ENCODE assay signal across 17 cellular contexts in the genomic region with DNA sequence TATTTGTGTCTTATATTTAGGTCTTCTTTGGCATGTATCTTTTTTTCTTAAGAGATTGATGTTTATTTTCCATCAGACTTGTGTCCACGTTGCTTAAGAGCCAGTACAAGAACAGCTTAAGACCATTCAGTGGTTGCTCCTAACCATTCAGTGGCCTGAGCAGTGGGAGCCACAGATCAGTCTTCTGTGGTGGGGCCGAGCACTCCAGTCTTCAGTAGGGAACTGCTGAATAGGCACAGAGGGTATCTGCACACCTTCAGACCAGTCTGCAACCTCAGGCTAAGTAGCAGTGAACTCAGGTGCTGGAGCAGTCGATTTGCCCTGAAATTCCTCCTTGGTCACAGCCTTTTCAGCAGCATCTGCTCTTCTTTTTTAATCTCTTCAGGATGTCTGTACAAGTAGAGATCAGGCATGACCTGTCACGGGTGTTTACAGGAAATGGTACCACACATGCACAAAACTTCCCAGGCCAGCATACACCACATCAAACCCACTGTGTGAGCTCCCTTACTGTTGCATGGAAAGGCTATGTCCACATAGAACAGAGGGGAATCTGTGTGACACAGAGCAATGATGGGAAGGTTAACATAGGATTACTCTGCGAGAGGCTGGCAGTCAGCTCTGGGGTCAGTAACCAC. TPM values are rescaled to one million over a fixed set of nuclear protein-coding genes. Genes with fewer than 3 reads are reported as not detected.
A peak's percentile ranks its signal among the peaks of the same experiment; 100 is the strongest.
DNase-seq lines count a peak whose midpoint lies in the region; ATAC-seq and TF ChIP-seq lines count a peak whose summit lies in the region.
"Had no signal": no experiment of that assay in that cellular context is flagged by ENCODE, and none has a peak within 500 bp of the region (broad histone marks: within the 10 kb centered on the region; RNA-seq: fewer than 3 reads in every experiment).

No MANE protein-coding gene starts in this region.

- CTCF ChIA-PET in CD8-positive, alpha-beta memory T cell (lab: Charles Lee): no interaction called here
- CTCF ChIA-PET in MCF 10A (lab: Yijun Ruan, JAX): no interaction called here

- peak overlapping the region; percentile 23 to 90 (median 88) for H3K27ac Mint-ChIP-seq in CD8-positive, alpha-beta memory T cell
- peak overlapping the region; percentile 50 for H3K27ac Mint-ChIP-seq in T-helper 2 cell treated with Interferon-gamma antibody and Interleukin-4, amounts not matched to agents 5 μg/mL and 100 μg/mL, for 36 hours
- H3K27ac Mint-ChIP-seq in activated T-helper 2 cell treated with anti-CD3 and anti-CD28 coated beads, Interferon-gamma antibody, Interleukin-2, Interleukin-4, amounts not matched to agents 10 μg/mL and 5 μg/mL and 100 μg/mL, durations not matched to agents 14 hours and 24 hours and 36 hours: peak overlapping the region; percentile 4
- H3K27ac Mint-ChIP-seq in naive thymus-derived CD8-positive, alpha-beta T cell: peak overlapping the region; percentile 72 to 94 (median 88)
- H3K27ac Mint-ChIP-seq in MCF 10A (ENCODE audit: low read depth, unreplicated experiment): no peak overlapping the region

- no peaks in the 10 kb centered on the region for H3K36me3 ChIP-seq in CD8-positive, alpha-beta memory T cell (ENCODE audit: insufficient read depth, low read length)
- H3K36me3 ChIP-seq: BE2C, gastrocnemius medialis, upper lobe of left lung, WERI-Rb-1 had no signal

- peak; percentile 93 to 98 for ATAC-seq in naive thymus-derived CD8-positive, alpha-beta T cell
- ATAC-seq in GM19452 (IDR thresholded peaks at IDR 0.05; ENCODE audit: unreplicated experiment): no peak
- no peak for ATAC-seq in foreskin keratinocyte
- ATAC-seq: gastrocnemius medialis, SK-N-SH treated with all-trans-retinoic acid at 6 μM for 48 hours had no signal

- intact Hi-C loops in activated T-helper 2 cell treated with anti-CD3 and anti-CD28 coated beads, Interferon-gamma antibody, Interleukin-2, Interleukin-4, amounts not matched to agents 10 μg/mL and 5 μg/mL and 100 μg/mL, durations not matched to agents 14 hours and 24 hours and 36 hours (cut with micrococcal nuclease): no loop called here
- intact Hi-C loops in MCF 10A (cut with micrococcal nuclease): no loop called here

- H3K27me3 Mint-ChIP-seq in CD8-positive, alpha-beta memory T cell: no peaks in the 10 kb centered on the region
- H3K27me3 Mint-ChIP-seq in T-helper 2 cell treated with Interferon-gamma antibody and Interleukin-4, amounts not matched to agents 5 μg/mL and 100 μg/mL, for 36 hours (ENCODE audit: low read depth): no peaks in the 10 kb centered on the region
- H3K27me3 Mint-ChIP-seq in activated T-helper 2 cell treated with anti-CD3 and anti-CD28 coated beads, Interferon-gamma antibody, Interleukin-2, Interleukin-4, amounts not matched to agents 10 μg/mL and 5 μg/mL and 100 μg/mL, durations not matched to agents 14 hours and 24 hours and 36 hours (ENCODE audit: low read depth): no peaks in the 10 kb centered on the region
- H3K27me3 Mint-ChIP-seq in naive thymus-derived CD8-positive, alpha-beta T cell: no peaks in the 10 kb centered on the region
- no peaks in the 10 kb centered on the region for H3K27me3 Mint-ChIP-seq in MCF 10A (ENCODE audit: insufficient read depth, unreplicated experiment)

- peak in 3 of 5 donors; percentile 12 to 53 (median 51) for DNase-seq in CD8-positive, alpha-beta memory T cell
- peak; percentile 5 for DNase-seq in T-helper 2 cell treated with Interferon-gamma antibody and Interleukin-4, amounts not matched to agents 5 μg/mL and 100 μg/mL, for 36 hours (ENCODE audit: low spot score)
- no peak for DNase-seq in activated T-helper 2 cell treated with anti-CD3 and anti-CD28 coated beads, Interferon-gamma antibody, Interleukin-2, Interleukin-4, amounts not matched to agents 10 μg/mL and 5 μg/mL and 100 μg/mL, durations not matched to agents 14 hours and 24 hours and 36 hours (ENCODE audit: low spot score)
- peak in 9 of 10 donors; percentile 13 to 69 (median 32) for DNase-seq in naive thymus-derived CD8-positive, alpha-beta T cell
- DNase-seq in MCF 10A (ENCODE audit: unreplicated experiment) (no peak), foreskin keratinocyte (no peak), NOMO-1 (lab: John Stamatoyannopoulos, UW; ENCODE audit: unreplicated experiment in 2 of 2) (no peak)
- DNase-seq: BE2C, gastrocnemius medialis, mesenchymal stem cell, NCI-H1048, NCI-H345, upper lobe of left lung, WERI-Rb-1 had no signal

- no TSS peak for BruUV-seq in MCF 10A (replicated peaks; lab: Mats Ljungman, UMichigan)

- TF ChIP-seq CTCF in MCF 10A (IDR thresholded peaks at IDR 0.05; ENCODE audit: unreplicated experiment) (no peak), foreskin keratinocyte (conservative IDR thresholded peaks at IDR 0.05) (no peak)

- peaks cover 25 to 37% (median 36%) of the 10 kb centered on the region in 3 donors for H3K4me1 Mint-ChIP-seq in CD8-positive, alpha-beta memory T cell
- peaks cover 17% of the 10 kb centered on the region for H3K4me1 Mint-ChIP-seq in T-helper 2 cell treated with Interferon-gamma antibody and Interleukin-4, amounts not matched to agents 5 μg/mL and 100 μg/mL, for 36 hours (ENCODE audit: low read depth)
- H3K4me1 Mint-ChIP-seq in activated T-helper 2 cell treated with anti-CD3 and anti-CD28 coated beads, Interferon-gamma antibody, Interleukin-2, Interleukin-4, amounts not matched to agents 10 μg/mL and 5 μg/mL and 100 μg/mL, durations not matched to agents 14 hours and 24 hours and 36 hours (ENCODE audit: low read depth): peaks cover 25% of the 10 kb centered on the region
- peaks cover 29 to 42% (median 34%) of the 10 kb centered on the region in 4 donors for H3K4me1 Mint-ChIP-seq in naive thymus-derived CD8-positive, alpha-beta T cell
- no peaks in the 10 kb centered on the region for H3K4me1 Mint-ChIP-seq in MCF 10A (ENCODE audit: insufficient read depth, unreplicated experiment)

- H3K27ac ChIP-seq in CD8-positive, alpha-beta memory T cell (ENCODE audit: low read depth, low read length): no peak overlapping the region
- no peak overlapping the region for H3K27ac ChIP-seq in foreskin keratinocyte
- H3K27ac ChIP-seq: gastrocnemius medialis, upper lobe of left lung, WERI-Rb-1 had no signal

- no peaks in the 10 kb centered on the region for H3K9me3 ChIP-seq in CD8-positive, alpha-beta memory T cell (ENCODE audit: low read length)
- H3K9me3 ChIP-seq: BE2C, gastrocnemius medialis, upper lobe of left lung had no signal

- no peaks in the 10 kb centered on the region for H3K27me3 ChIP-seq in CD8-positive, alpha-beta memory T cell (ENCODE audit: insufficient read depth, low read length, poor library complexity, severe bottlenecking)
- peaks cover 5% of the 10 kb centered on the region for H3K27me3 ChIP-seq in foreskin keratinocyte
- H3K27me3 ChIP-seq: BE2C, gastrocnemius medialis, upper lobe of left lung had no signal

- peak overlapping the region in 5 of 7 donors; percentile 34 to 70 (median 56) for H3K4me3 Mint-ChIP-seq in CD8-positive, alpha-beta memory T cell
- H3K4me3 Mint-ChIP-seq in T-helper 2 cell treated with Interferon-gamma antibody and Interleukin-4, amounts not matched to agents 5 μg/mL and 100 μg/mL, for 36 hours: peak overlapping the region; percentile 28
- no peak overlapping the region for H3K4me3 Mint-ChIP-seq in activated T-helper 2 cell treated with anti-CD3 and anti-CD28 coated beads, Interferon-gamma antibody, Interleukin-2, Interleukin-4, amounts not matched to agents 10 μg/mL and 5 μg/mL and 100 μg/mL, durations not matched to agents 14 hours and 24 hours and 36 hours (ENCODE audit: low read depth)
- H3K4me3 Mint-ChIP-seq in naive thymus-derived CD8-positive, alpha-beta T cell: peak overlapping the region; percentile 8 to 70 (median 48)
- H3K4me3 Mint-ChIP-seq in MCF 10A (ENCODE audit: unreplicated experiment): no peak overlapping the region

- H3K36me3 Mint-ChIP-seq in CD8-positive, alpha-beta memory T cell: no peaks in the 10 kb centered on the region
- H3K36me3 Mint-ChIP-seq in T-helper 2 cell treated with Interferon-gamma antibody and Interleukin-4, amounts not matched to agents 5 μg/mL and 100 μg/mL, for 36 hours (ENCODE audit: low read depth): no peaks in the 10 kb centered on the region
- H3K36me3 Mint-ChIP-seq in activated T-helper 2 cell treated with anti-CD3 and anti-CD28 coated beads, Interferon-gamma antibody, Interleukin-2, Interleukin-4, amounts not matched to agents 10 μg/mL and 5 μg/mL and 100 μg/mL, durations not matched to agents 14 hours and 24 hours and 36 hours (ENCODE audit: low read depth): peaks cover 6% of the 10 kb centered on the region
- no peaks in the 10 kb centered on the region for H3K36me3 Mint-ChIP-seq in naive thymus-derived CD8-positive, alpha-beta T cell
- no peaks in the 10 kb centered on the region for H3K36me3 Mint-ChIP-seq in MCF 10A (ENCODE audit: insufficient read depth, unreplicated experiment)

- POLR2A ChIA-PET in CD8-positive, alpha-beta memory T cell (lab: Charles Lee): no interaction called here
- POLR2A ChIA-PET in naive thymus-derived CD8-positive, alpha-beta T cell (lab: Charles Lee): interaction anchor here (1.0 to 1.1 kb wide), 4 partner anchors 12 to 152 kb away, joined by 3 read pairs; no protein-coding TSS in a partner anchor
- POLR2A ChIA-PET in MCF 10A (lab: Yijun Ruan, JAX): interaction anchor here (0.7 kb wide), 1 partner anchor 341 kb away, joined by 3 read pairs; no protein-coding TSS in a partner anchor

- H3K4me3 ChIP-seq in CD8-positive, alpha-beta memory T cell (ENCODE audit: low read length): no peak overlapping the region
- H3K4me3 ChIP-seq: gastrocnemius medialis, skin epidermis, upper lobe of left lung had no signal

- H3K9me3 Mint-ChIP-seq in CD8-positive, alpha-beta memory T cell: no peaks in the 10 kb centered on the region
- H3K9me3 Mint-ChIP-seq in T-helper 2 cell treated with Interferon-gamma antibody and Interleukin-4, amounts not matched to agents 5 μg/mL and 100 μg/mL, for 36 hours: peaks cover 11% of the 10 kb centered on the region
- H3K9me3 Mint-ChIP-seq in activated T-helper 2 cell treated with anti-CD3 and anti-CD28 coated beads, Interferon-gamma antibody, Interleukin-2, Interleukin-4, amounts not matched to agents 10 μg/mL and 5 μg/mL and 100 μg/mL, durations not matched to agents 14 hours and 24 hours and 36 hours: peaks cover 22% of the 10 kb centered on the region
- H3K9me3 Mint-ChIP-seq in naive thymus-derived CD8-positive, alpha-beta T cell: peaks cover 0 to 3% (median 0%) of the 10 kb centered on the region in 9 donors
- no peaks in the 10 kb centered on the region for H3K9me3 Mint-ChIP-seq in MCF 10A (ENCODE audit: unreplicated experiment)

- peaks cover 33% of the 10 kb centered on the region for H3K4me1 ChIP-seq in CD8-positive, alpha-beta memory T cell (ENCODE audit: insufficient read depth, low read length)
- H3K4me1 ChIP-seq in foreskin keratinocyte: no peaks in the 10 kb centered on the region
- H3K4me1 ChIP-seq: BE2C, gastrocnemius medialis, upper lobe of left lung had no signal

RNA-seq across cellular contexts. Expression of gene FAM107B, which starts 51.5 kb away (rescaled TPM):
- total RNA-seq in CD8-positive, alpha-beta memory T cell: 100 to 1,000 TPM; 138 to 143 TPM
- polyA plus RNA-seq in CD8-positive, alpha-beta memory T cell: 316 TPM
- total RNA-seq in activated T-helper 2 cell treated with anti-CD3 and anti-CD28 coated beads, Interferon-gamma antibody, Interleukin-2, Interleukin-4, amounts not matched to agents 10 μg/mL and 5 μg/mL and 100 μg/mL, durations not matched to agents 14 hours and 24 hours and 36 hours: 99.4 and 103 TPM in 2 replicates
- total RNA-seq in naive thymus-derived CD8-positive, alpha-beta T cell: 100 to 1,000 TPM; 250 to 260 TPM
- 100 to 1,000 TPM; 258 to 319 (median 276) TPM for polyA plus RNA-seq in naive thymus-derived CD8-positive, alpha-beta T cell
- total RNA-seq in MCF 10A (2022) (32.1 and 41.3 TPM in 2 replicates), foreskin keratinocyte (12.8 and 14.4 TPM in 2 replicates)
- 6.3 and 7.4 TPM in 2 replicates for polyA plus RNA-seq in foreskin keratinocyte

Comparison
In these comparisons a context has a peak if more than half of its experiments do, and no peak if none do; other contexts are left out.
1. DNase-seq: peak in CD8-positive, alpha-beta memory T cell (3 of 5), T-helper 2 cell treated with Interferon-gamma antibody and Interleukin-4, amounts not matched to agents 5 μg/mL and 100 μg/mL, for 36 hours (single experiment) and naive thymus-derived CD8-positive, alpha-beta T cell (9 of 10); none in activated T-helper 2 cell treated with anti-CD3 and anti-CD28 coated beads, Interferon-gamma antibody, Interleukin-2, Interleukin-4, amounts not matched to agents 10 μg/mL and 5 μg/mL and 100 μg/mL, durations not matched to agents 14 hours and 24 hours and 36 hours (single experiment), MCF 10A (single experiment), foreskin keratinocyte (0 of 2) and NOMO-1 (0 of 2).
2. H3K4me3 Mint-ChIP-seq: peak in CD8-positive, alpha-beta memory T cell (5 of 7), T-helper 2 cell treated with Interferon-gamma antibody and Interleukin-4, amounts not matched to agents 5 μg/mL and 100 μg/mL, for 36 hours (single experiment) and naive thymus-derived CD8-positive, alpha-beta T cell (10 of 10); none in activated T-helper 2 cell treated with anti-CD3 and anti-CD28 coated beads, Interferon-gamma antibody, Interleukin-2, Interleukin-4, amounts not matched to agents 10 μg/mL and 5 μg/mL and 100 μg/mL, durations not matched to agents 14 hours and 24 hours and 36 hours (single experiment) and MCF 10A (single experiment).
3. ATAC-seq: peak in naive thymus-derived CD8-positive, alpha-beta T cell (2 of 2); none in GM19452 (single experiment) and foreskin keratinocyte (single experiment).